8 cellular contexts compared by ENCODE assay signal in the genomic region with DNA sequence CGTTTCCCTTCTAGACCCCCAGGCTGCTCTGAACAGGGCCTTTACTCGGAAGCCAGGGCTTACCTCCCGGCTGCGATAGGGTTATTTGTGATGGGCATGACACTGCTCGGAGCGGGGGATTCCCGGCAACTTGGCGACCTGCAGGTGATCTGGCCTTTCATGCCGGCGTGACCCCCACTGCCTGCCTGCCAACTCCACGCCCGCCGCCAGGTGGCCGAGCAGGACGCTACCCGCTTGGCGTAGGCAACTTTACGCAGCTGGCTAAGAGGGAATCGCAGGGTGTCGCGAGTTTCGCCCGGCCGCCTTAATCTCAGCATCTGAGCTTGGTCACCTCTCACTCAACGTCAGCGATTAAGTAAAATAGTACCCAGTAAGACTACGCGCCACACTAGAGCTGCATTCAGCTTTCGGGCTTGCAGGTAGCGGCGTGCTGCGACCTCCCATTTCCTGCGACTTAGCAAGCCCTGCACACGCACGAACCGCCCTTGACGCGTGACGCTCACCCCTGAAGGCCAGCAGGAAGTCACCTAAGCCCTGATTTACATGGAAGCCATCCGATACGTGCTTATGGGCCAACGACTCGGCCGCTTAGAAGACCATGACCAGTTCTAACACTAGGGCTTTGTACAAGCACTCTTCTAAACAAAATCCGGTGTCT.
DNase-seq lines count a peak whose midpoint lies in the region; ATAC-seq lines count a peak whose summit lies in the region.

No MANE protein-coding gene starts in this region.

- peak overlapping the region; percentile 85 for H3K27ac ChIP-seq in ACC112 (ENCODE audit: low read depth, low read length)

- DNase-seq in NCI-H2107 treated with DMSO at 0.1 percent for 48 hours (lab: John Stamatoyannopoulos, UW; ENCODE audit: unreplicated experiment) (peak; percentile 87), kidney glomerular epithelial cell (lab: John Stamatoyannopoulos, UW) (peak; percentile 87)
- DNase-seq in activated CD4-positive, CD25-positive, alpha-beta regulatory T cell (lab: John Stamatoyannopoulos, UW) = peak; percentile 71 to 84 (median 78)
- DNase-seq in central memory CD8-positive, alpha-beta T cell (ENCODE audit: low spot score in 2 of 2) = peak; percentile 82 to 89
- DNase-seq in stimulated activated CD4-positive, alpha-beta T cell treated with anti-CD3 and anti-CD28 coated beads, Interleukin-1b, Interleukin-23, amount 100 ng/mL, for 1 hour (ENCODE audit: low read depth in 2 of 2) = peak; percentile 61 to 76

- peaks cover 64% of the 10 kb centered on the region for H3K4me1 Mint-ChIP-seq in central memory CD8-positive, alpha-beta T cell

- peaks cover 3% of the 10 kb centered on the region for H3K4me1 ChIP-seq in ACC112 (ENCODE audit: control insufficient read depth, insufficient read depth, low read length, unreplicated experiment)

- peaks cover 35% of the 10 kb centered on the region for H3K79me2 ChIP-seq in ACC112 (ENCODE audit: control insufficient read depth, insufficient read depth, low read length, unreplicated experiment)

- peak overlapping the region; percentile 99 for H3K27ac Mint-ChIP-seq in central memory CD8-positive, alpha-beta T cell (ENCODE audit: low read depth)

- H3K36me3 Mint-ChIP-seq in central memory CD8-positive, alpha-beta T cell (ENCODE audit: insufficient read depth) = peaks cover 44% of the 10 kb centered on the region

- peak overlapping the region; percentile 14 for H2AFZ ChIP-seq in ACC112 (ENCODE audit: low read length, unreplicated experiment)

- no peaks in the 10 kb centered on the region for H3K27me3 Mint-ChIP-seq in central memory CD8-positive, alpha-beta T cell

- no peaks in the 10 kb centered on the region for H3K27me3 ChIP-seq in ACC112 (ENCODE audit: insufficient read depth, low read length)

- peaks cover 6% of the 10 kb centered on the region for H3K9me3 Mint-ChIP-seq in central memory CD8-positive, alpha-beta T cell

- H3K4me3 ChIP-seq in ACC112 (ENCODE audit: low read depth, low read length) = peak overlapping the region; percentile 98

- no peaks in the 10 kb centered on the region for H3K36me3 ChIP-seq in ACC112 (ENCODE audit: insufficient read depth, low read length)

- peak overlapping the region; percentile 95 for H3K4me3 Mint-ChIP-seq in central memory CD8-positive, alpha-beta T cell

- ATAC-seq in GM18517 (IDR thresholded peaks at IDR 0.05; ENCODE audit: unreplicated experiment) (peak; percentile 35), HG03039 (IDR thresholded peaks at IDR 0.05; ENCODE audit: unreplicated experiment) (peak; percentile 31)
- ATAC-seq in central memory CD8-positive, alpha-beta T cell (replicated peaks; ENCODE audit: extremely low read depth, poor library complexity, severe bottlenecking) = peak; percentile 60

Comparison
In these comparisons a context has a peak if more than half of its experiments do, and no peak if none do; other contexts are left out.
1. Peak in every context shown above with its lines: DNase-seq, ATAC-seq, H3K4me3 ChIP-seq and H3K27ac ChIP-seq.